In the genomic region with DNA sequence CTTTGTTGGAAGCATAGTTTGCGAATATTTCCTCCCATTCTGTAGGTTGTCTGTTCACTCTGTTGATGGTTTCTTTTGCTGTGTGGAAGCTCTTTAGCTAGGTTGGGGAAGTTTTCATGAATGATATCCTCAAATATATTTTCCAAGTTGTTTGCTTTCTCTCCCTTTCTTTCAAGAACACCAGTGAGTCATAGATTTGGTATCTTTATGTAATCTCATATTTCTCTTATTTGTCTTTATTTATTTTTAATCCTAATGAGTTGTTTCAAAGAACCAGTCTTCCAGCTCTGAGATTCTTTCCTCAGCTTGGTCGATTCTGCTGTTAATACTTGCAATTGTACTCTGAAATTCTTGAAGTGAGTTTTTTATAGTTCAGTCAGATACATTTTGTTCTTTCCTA, we compare ENCODE assay signal across 16 cellular contexts.
DNase-seq lines count a peak whose midpoint lies in the region; ATAC-seq, FAIRE-seq and TF ChIP-seq lines count a peak whose summit lies in the region.
"Had no signal": no experiment of that assay in that cellular context is flagged by ENCODE, and none has a peak within 500 bp of the region (broad histone marks: within the 10 kb centered on the region; RNA-seq: fewer than 3 reads in every experiment).

No MANE protein-coding gene starts in this region.

- no peak for FAIRE-seq in astrocyte (lab: Jason Lieb, UNC)
- FAIRE-seq: A549, H1 had no signal

- no peak overlapping the region for H3K4me3 Mint-ChIP-seq in astrocyte (ENCODE audit: unreplicated experiment)
- H3K4me3 Mint-ChIP-seq: CD4-positive, alpha-beta memory T cell had no signal

- no peaks in the 10 kb centered on the region for H3K4me1 ChIP-seq in astrocyte (ENCODE audit: insufficient read depth, low read length)
- H3K4me1 ChIP-seq: A549, BE2C, HAP-1 had no signal

- H3K4me3 ChIP-seq in astrocyte (ENCODE audit: insufficient read depth, low read depth, low read length) (no peak overlapping the region), fibroblast of villous mesenchyme (ENCODE audit: low read depth, low read length) (no peak overlapping the region)
- H3K4me3 ChIP-seq: A549, HAP-1 had no signal

- no peaks in the 10 kb centered on the region for H3K27me3 ChIP-seq in astrocyte (ENCODE audit: insufficient read depth, low read length)
- H3K27me3 ChIP-seq: BE2C had no signal

- TF ChIP-seq CTCF in astrocyte (IDR thresholded peaks at IDR 0.05; ENCODE audit: insufficient read depth, low read depth, low read length) (no peak), fibroblast of villous mesenchyme (IDR thresholded peaks at IDR 0.05; ENCODE audit: insufficient read depth, low read depth, low read length) (no peak)

- no peaks in the 10 kb centered on the region for H3K9me3 ChIP-seq in astrocyte (ENCODE audit: insufficient read depth, low read depth, low read length)
- H3K9me3 ChIP-seq: A549, BE2C, HAP-1 had no signal

- H3K36me3 Mint-ChIP-seq in astrocyte (ENCODE audit: low read depth, unreplicated experiment): no peaks in the 10 kb centered on the region
- H3K36me3 Mint-ChIP-seq: CD4-positive, alpha-beta memory T cell had no signal

- no peak overlapping the region for H2AFZ ChIP-seq in astrocyte (ENCODE audit: low read depth, low read length)

- no peaks in the 10 kb centered on the region for H4K20me1 ChIP-seq in astrocyte (ENCODE audit: insufficient read depth, low read length)

- ATAC-seq in HG02852 (IDR thresholded peaks at IDR 0.05; ENCODE audit: unreplicated experiment) (no peak), HG02840 (IDR thresholded peaks at IDR 0.05; ENCODE audit: low FRiP score, unreplicated experiment) (no peak)
- ATAC-seq: A549 had no signal

- no peaks in the 10 kb centered on the region for H3K4me1 Mint-ChIP-seq in astrocyte (ENCODE audit: low read depth, unreplicated experiment)
- H3K4me1 Mint-ChIP-seq: CD4-positive, alpha-beta memory T cell had no signal

- H3K79me2 ChIP-seq in astrocyte (ENCODE audit: insufficient read depth, low read length): no peaks in the 10 kb centered on the region

- peak; percentile 5 for DNase-seq in HT-29 (ENCODE audit: low spot score)
- peak; percentile 0 for DNase-seq in astrocyte (ENCODE audit: low read depth)
- DNase-seq in fibroblast of villous mesenchyme (ENCODE audit: low read depth): peak; percentile 1
- peak; percentile 9 for DNase-seq in renal cortical epithelial cell (ENCODE audit: low read depth)
- no peak for DNase-seq in cerebellum (ENCODE audit: low spot score)
- DNase-seq: BE2C; CD4-positive, alpha-beta memory T cell; DND-41; GF-D8 had no signal

- H3K27ac ChIP-seq in astrocyte (ENCODE audit: low read depth, low read length): no peak overlapping the region
- H3K27ac ChIP-seq: A549, C4-2B, HL-60 had no signal

- peaks cover 3% of the 10 kb centered on the region for H3K9me3 Mint-ChIP-seq in astrocyte (ENCODE audit: unreplicated experiment)

- H3K27me3 Mint-ChIP-seq in astrocyte (ENCODE audit: low read depth, unreplicated experiment): no peaks in the 10 kb centered on the region
- H3K27me3 Mint-ChIP-seq: CD4-positive, alpha-beta memory T cell had no signal

- no peak overlapping the region for H3K9ac ChIP-seq in astrocyte (ENCODE audit: low read length)

- H3K27ac Mint-ChIP-seq in astrocyte (ENCODE audit: unreplicated experiment): no peak overlapping the region
- H3K27ac Mint-ChIP-seq: CD4-positive, alpha-beta memory T cell had no signal

- H3K36me3 ChIP-seq in astrocyte (ENCODE audit: insufficient read depth, low read length): no peaks in the 10 kb centered on the region
- H3K36me3 ChIP-seq: BE2C, HAP-1 had no signal

- H3K4me2 ChIP-seq in astrocyte (ENCODE audit: low read length): no peak overlapping the region
- H3K4me2 ChIP-seq: A549 had no signal
